ENCODE assay signal across 18 cellular contexts in genomic region chr17:16241906-16242399, GRCh38. TPM values are rescaled to one million over a fixed set of nuclear protein-coding genes. Genes with fewer than 3 reads are reported as not detected.
DNase-seq lines count a peak whose midpoint lies in the region; ATAC-seq and TF ChIP-seq lines count a peak whose summit lies in the region.
"Had no signal": no experiment of that assay in that cellular context is flagged by ENCODE, and none has a peak within 500 bp of the region (broad histone marks: within the 10 kb centered on the region; RNA-seq: fewer than 3 reads in every experiment).

No MANE protein-coding gene starts in this region.

- intact Hi-C loops in HCT116 (cut with micrococcal nuclease), result no loop called here
- intact Hi-C loops in right lobe of liver (cut with DNase I), result no loop called here
- intact Hi-C loops in CD8-positive, alpha-beta T cell (cut with DNase I, micrococcal nuclease), result no loop called here

- no peaks in the 10 kb centered on the region for H3K9me3 Mint-ChIP-seq in immature natural killer cell
- no peaks in the 10 kb centered on the region for H3K9me3 Mint-ChIP-seq in CD8-positive, alpha-beta T cell
- H3K9me3 Mint-ChIP-seq: CD4-positive, alpha-beta T cell had no signal

- RAD21 ChIA-PET in HCT116 (lab: Charles Lee; ENCODE audit: low non-redundant PET in 1 of 2, low total read pairs in 2 of 2, uncharacterized antibody in 2 of 2, unreplicated experiment in 2 of 2), result no interaction called here

- H3K4me3 ChIP-seq in HCT116 (replicated peaks in 1 of 2; ENCODE audit: low read depth in 1 of 2, low read length in 2 of 2) (no peak overlapping the region), right lobe of liver (no peak overlapping the region)
- H3K4me3 ChIP-seq in CD8-positive, alpha-beta T cell (ENCODE audit: low read depth, low read length), result no peak overlapping the region
- H3K4me3 ChIP-seq: BLaER1 had no signal

- no peak for TF ChIP-seq RAD21 in HCT116 (IDR thresholded peaks at IDR 0.05; ENCODE audit: low read depth)

- H3K9me2 ChIP-seq in HCT116 (ENCODE audit: insufficient read depth), result no peaks in the 10 kb centered on the region

- TF ChIP-seq CTCF in HCT116 (IDR thresholded peaks at IDR 0.05 in 2 of 3, conservative IDR thresholded peaks at IDR 0.05 in 1 of 3; ENCODE audit: borderline replicate concordance in 1 of 3, insufficient read depth in 1 of 3, low read depth in 2 of 3, low read length in 2 of 3) (no peak), right lobe of liver (IDR thresholded peaks at IDR 0.05) (no peak)
- no peak for TF ChIP-seq CTCF in CD8-positive, alpha-beta T cell (IDR thresholded peaks at IDR 0.05)

- CTCF ChIA-PET in HCT116 (lab: Charles Lee), result no interaction called here
- CTCF ChIA-PET in CD8-positive, alpha-beta T cell (lab: Charles Lee), result no interaction called here

- H2AFZ ChIP-seq in HCT116 (ENCODE audit: low read depth, low read length, poor library complexity, severe bottlenecking), result no peak overlapping the region

- no peaks in the 10 kb centered on the region for H3K27me3 Mint-ChIP-seq in immature natural killer cell (ENCODE audit: low read depth in 3 of 3)
- no peaks in the 10 kb centered on the region for H3K27me3 Mint-ChIP-seq in CD8-positive, alpha-beta T cell (ENCODE audit: low read depth)
- H3K27me3 Mint-ChIP-seq: B cell; CD4-positive, alpha-beta T cell had no signal

- H3K4me1 ChIP-seq in HCT116 (ENCODE audit: control insufficient read depth in 1 of 2, insufficient read depth in 2 of 2, low read length in 2 of 2) (peaks cover 0 to 14% of the 10 kb centered on the region in 2 experiments; a peak in 2 of 4 replicates), right lobe of liver (peaks cover 0 to 2% (median 0%) of the 10 kb centered on the region in 4 donors)
- H3K4me1 ChIP-seq in CD8-positive, alpha-beta T cell (ENCODE audit: insufficient read depth, low read length), result no peaks in the 10 kb centered on the region
- H3K4me1 ChIP-seq: BLaER1 had no signal

- no peaks in the 10 kb centered on the region for H4K20me1 ChIP-seq in HCT116 (ENCODE audit: insufficient read depth)
- H4K20me1 ChIP-seq: BLaER1 had no signal

- H3K4me2 ChIP-seq in HCT116 (ENCODE audit: low read length), result no peak overlapping the region
- H3K4me2 ChIP-seq: BLaER1 had no signal

- H3K27ac Mint-ChIP-seq in immature natural killer cell, result no peak overlapping the region
- no peak overlapping the region for H3K27ac Mint-ChIP-seq in CD8-positive, alpha-beta T cell
- H3K27ac Mint-ChIP-seq: B cell; CD4-positive, alpha-beta T cell had no signal

- peaks cover 0 to 3% of the 10 kb centered on the region in 2 donors for H3K4me1 Mint-ChIP-seq in immature natural killer cell
- H3K4me1 Mint-ChIP-seq in CD8-positive, alpha-beta T cell (ENCODE audit: low read depth), result peaks cover 2% of the 10 kb centered on the region

- H3K36me3 Mint-ChIP-seq in immature natural killer cell, result peaks cover 0 to 4% (median 2%) of the 10 kb centered on the region in 3 donors
- H3K36me3 Mint-ChIP-seq in CD8-positive, alpha-beta T cell, result peaks cover 11% of the 10 kb centered on the region

- H3K9me3 ChIP-seq in HCT116 (ENCODE audit: control insufficient read depth in 1 of 2, insufficient read depth in 1 of 2, low read depth in 1 of 2, low read length in 2 of 2), result no peaks in the 10 kb centered on the region
- no peaks in the 10 kb centered on the region for H3K9me3 ChIP-seq in right lobe of liver
- no peaks in the 10 kb centered on the region for H3K9me3 ChIP-seq in CD8-positive, alpha-beta T cell (ENCODE audit: low read length)
- H3K9me3 ChIP-seq: BLaER1 had no signal

- H3K79me2 ChIP-seq in HCT116 (ENCODE audit: insufficient read depth, low read length), result peaks cover 13% of the 10 kb centered on the region

- DNase-seq in HCT116 (ENCODE audit: low read depth, low spot score) (no peak), left lobe of liver (ENCODE audit: low spot score) (no peak), right lobe of liver (no peak), immature natural killer cell (no peak)
- DNase-seq in CD8-positive, alpha-beta T cell, result no peak
- no peak for DNase-seq in activated T-cell treated with anti-CD3 and anti-CD28 coated beads, Interleukin-2, amount 50 U/mL, for 48 hours
- DNase-seq: Calu3; CD4-positive, alpha-beta T cell; COR-L47; DMS53; DMS79 treated with DMSO at 0.1 percent for 48 hours; GF-D8; GOT3; HCEC 1CT had no signal

- no peak for ATAC-seq in HCT116
- ATAC-seq in left lobe of liver, result peak; percentile 48
- peak in 3 of 4 donors; percentile 38 to 62 (median 52) for ATAC-seq in right lobe of liver
- ATAC-seq in CD8-positive, alpha-beta T cell, result no peak

- TF ChIP-seq POLR2A in HCT116 (IDR thresholded peaks at IDR 0.05; ENCODE audit: borderline replicate concordance, extremely low read depth, insufficient read depth, insufficient read length) (no peak), right lobe of liver (IDR thresholded peaks at IDR 0.05) (no peak)

- TSS peak; percentile 22 for BruUV-seq in HCT116 (replicated peaks; lab: Mats Ljungman, UMichigan)

- H3K36me3 ChIP-seq in HCT116 (ENCODE audit: control insufficient read depth in 1 of 2, insufficient read depth in 2 of 2, low read length in 2 of 2), result no peaks in the 10 kb centered on the region
- no peaks in the 10 kb centered on the region for H3K36me3 ChIP-seq in right lobe of liver
- H3K36me3 ChIP-seq in CD8-positive, alpha-beta T cell (ENCODE audit: insufficient read depth, low read length), result no peaks in the 10 kb centered on the region

- no peak overlapping the region for H3K9ac ChIP-seq in HCT116 (ENCODE audit: low read length)
- H3K9ac ChIP-seq: BLaER1 had no signal

- H3K27ac ChIP-seq in HCT116 (ENCODE audit: low read depth, low read length), result no peak overlapping the region
- H3K27ac ChIP-seq in right lobe of liver, result no peak overlapping the region
- H3K27ac ChIP-seq in CD8-positive, alpha-beta T cell (ENCODE audit: low read depth, low read length), result no peak overlapping the region
- H3K27ac ChIP-seq: 22Rv1, BLaER1, C4-2B had no signal

- H3K4me3 Mint-ChIP-seq in immature natural killer cell, result no peak overlapping the region
- H3K4me3 Mint-ChIP-seq in CD8-positive, alpha-beta T cell, result no peak overlapping the region
- H3K4me3 Mint-ChIP-seq: B cell; CD4-positive, alpha-beta T cell had no signal

- POLR2A ChIA-PET in HCT116 (lab: Charles Lee), result no interaction called here
- POLR2A ChIA-PET in CD8-positive, alpha-beta T cell (lab: Charles Lee), result no interaction called here

- no peaks in the 10 kb centered on the region for H3K27me3 ChIP-seq in HCT116 (ENCODE audit: insufficient read depth, low read length)
- no peaks in the 10 kb centered on the region for H3K27me3 ChIP-seq in right lobe of liver
- no peaks in the 10 kb centered on the region for H3K27me3 ChIP-seq in CD8-positive, alpha-beta T cell (ENCODE audit: insufficient read depth, low read length)
- H3K27me3 ChIP-seq: BLaER1 had no signal

TF ChIP-seq in HCT116, 20 proteins besides CTCF, POLR2A, EP300 and RAD21 (continues in another document):
- TF ChIP-seq JUND (IDR thresholded peaks at IDR 0.05), result no peak
- TF ChIP-seq ZFX (IDR thresholded peaks at IDR 0.05), result no peak
- no peak for TF ChIP-seq CBX3 (IDR thresholded peaks at IDR 0.05; ENCODE audit: low read depth)
- no peak for TF ChIP-seq SIN3A (IDR thresholded peaks at IDR 0.05; ENCODE audit: low read depth)
- no peak for TF ChIP-seq MAX (IDR thresholded peaks at IDR 0.05)
- no peak for TF ChIP-seq ZNF274 (IDR thresholded peaks at IDR 0.05; ENCODE audit: low read depth, low read length)
- TF ChIP-seq TCF7L2 (IDR thresholded peaks at IDR 0.05; ENCODE audit: borderline replicate concordance, extremely low read depth, insufficient read depth, insufficient read length), result no peak
- TF ChIP-seq EGR1 (IDR thresholded peaks at IDR 0.05; ENCODE audit: low read depth), result no peak
- TF ChIP-seq FOSL1 (IDR thresholded peaks at IDR 0.05; ENCODE audit: low read depth), result no peak
- no peak for TF ChIP-seq SP1 (IDR thresholded peaks at IDR 0.05; ENCODE audit: low read depth)
- TF ChIP-seq YY1 (IDR thresholded peaks at IDR 0.05; ENCODE audit: extremely low read depth, insufficient replicate concordance, low read depth, low read length), result no peak
- TF ChIP-seq POLR2AphosphoS5 (IDR thresholded peaks at IDR 0.05; ENCODE audit: low read depth, low read length), result no peak
- no peak for TF ChIP-seq CEBPB (IDR thresholded peaks at IDR 0.05; ENCODE audit: low read depth)
- TF ChIP-seq SRF (IDR thresholded peaks at IDR 0.05; ENCODE audit: low read depth), result no peak
- TF ChIP-seq ZBTB33 (IDR thresholded peaks at IDR 0.05; ENCODE audit: extremely low read depth, insufficient replicate concordance, low read length), result no peak
- TF ChIP-seq EZH2phosphoT487 (IDR thresholded peaks at IDR 0.05; ENCODE audit: borderline replicate concordance), result no peak
- TF ChIP-seq EZH2 (IDR thresholded peaks at IDR 0.05), result no peak

RNA-seq across cellular contexts. Expression of gene PIGL, which starts 24.9 kb away (rescaled TPM):
- 36.8 TPM for total RNA-seq in HCT116 (2021; ENCODE audit: unreplicated experiment)
- 34.4 and 40.5 TPM in 2 replicates for polyA plus RNA-seq in HCT116 (2012)
- 18.5 TPM for total RNA-seq in left lobe of liver
- total RNA-seq in right lobe of liver, result 10 to 100 TPM in 5 of 6 experiments, 1 to 10 TPM in 1; 8.5 to 29.7 (median 14.9) TPM
- 10 to 100 TPM in 1 of 3 donors, 1 to 10 TPM in 2; 4.1 to 12.4 (median 4.4) TPM for polyA plus RNA-seq in immature natural killer cell
- 10 to 100 TPM; 36.7 to 40.9 TPM for total RNA-seq in CD8-positive, alpha-beta T cell

RNA-seq across cellular contexts. Expression of gene NCOR1, which starts 26.6 kb away (rescaled TPM):
- total RNA-seq in HCT116 (2021; ENCODE audit: unreplicated experiment) (43.7 TPM), left lobe of liver (58.1 TPM), right lobe of liver (10 to 100 TPM; 52.6 to 76.8 (median 65.1) TPM)
- 17.2 and 28.6 TPM in 2 replicates for polyA plus RNA-seq in HCT116 (2012)
- polyA plus RNA-seq in immature natural killer cell, result 100 to 1,000 TPM in 1 of 3 donors, 10 to 100 TPM in 2; 18.8 to 192 (median 35.0) TPM
- 100 to 1,000 TPM; 119 TPM for total RNA-seq in CD8-positive, alpha-beta T cell

Comparison
In these comparisons a context has a peak if more than half of its experiments do, and no peak if none do; other contexts are left out.
1. ATAC-seq: peak in left lobe of liver (single experiment) and right lobe of liver (3 of 4); none in HCT116 (single experiment) and CD8-positive, alpha-beta T cell (single experiment).